In genomic region chr2:190535586-190535985, GRCh38 we compare ENCODE assay signal across 7 cellular contexts. TPM values are rescaled to one million over a fixed set of nuclear protein-coding genes. Genes with fewer than 3 reads are reported as not detected.
DNase-seq lines count a peak whose midpoint lies in the region; ATAC-seq and TF ChIP-seq lines count a peak whose summit lies in the region.

No MANE protein-coding gene starts in this region.

- H3K9me3 Mint-ChIP-seq in stimulated activated effector memory CD8-positive, alpha-beta T cell treated with anti-CD3 and anti-CD28 coated beads, Interleukin-12 subunit alpha, Interleukin-12 subunit beta, amount 100 ng/mL, for 72 hours: peaks cover 22% of the 10 kb centered on the region

- H3K36me3 ChIP-seq in SJCRH30: no peaks in the 10 kb centered on the region

- peaks cover 9% of the 10 kb centered on the region for H3K36me3 Mint-ChIP-seq in stimulated activated effector memory CD8-positive, alpha-beta T cell treated with anti-CD3 and anti-CD28 coated beads, Interleukin-12 subunit alpha, Interleukin-12 subunit beta, amount 100 ng/mL, for 72 hours

- peaks cover 22% of the 10 kb centered on the region for H3K9me3 ChIP-seq in SJCRH30 (replicated peaks)

- H3K4me1 Mint-ChIP-seq in stimulated activated effector memory CD8-positive, alpha-beta T cell treated with anti-CD3 and anti-CD28 coated beads, Interleukin-12 subunit alpha, Interleukin-12 subunit beta, amount 100 ng/mL, for 72 hours: peaks cover 32% of the 10 kb centered on the region

- H3K27ac Mint-ChIP-seq in stimulated activated effector memory CD8-positive, alpha-beta T cell treated with anti-CD3 and anti-CD28 coated beads, Interleukin-12 subunit alpha, Interleukin-12 subunit beta, amount 100 ng/mL, for 72 hours: peak overlapping the region; percentile 98

- no peak for TF ChIP-seq CTCF in HL-60 (IDR thresholded peaks at IDR 0.05; ENCODE audit: insufficient read depth, low read length)
- no peak for TF ChIP-seq CTCF in fibroblast of the aortic adventitia (IDR thresholded peaks at IDR 0.05; ENCODE audit: insufficient read depth, low read length)

- ATAC-seq in stimulated activated effector memory CD8-positive, alpha-beta T cell treated with anti-CD3 and anti-CD28 coated beads, Interleukin-12 subunit alpha, Interleukin-12 subunit beta, amount 100 ng/mL, for 72 hours: no peak
- ATAC-seq in GM18907 (IDR thresholded peaks at IDR 0.05; ENCODE audit: unreplicated experiment): no peak
- no peak for ATAC-seq in left colon

- peaks cover 24% of the 10 kb centered on the region for H3K4me1 ChIP-seq in SJCRH30

- H3K4me3 ChIP-seq in HL-60 (replicated peaks; ENCODE audit: insufficient read depth, low read length): no peak overlapping the region
- H3K4me3 ChIP-seq in SJCRH30: peak overlapping the region; percentile 81
- peak overlapping the region; percentile 3 for H3K4me3 ChIP-seq in fibroblast of the aortic adventitia (ENCODE audit: low read depth, low read length)

- H3K27ac ChIP-seq in HL-60 (replicated peaks) (peak overlapping the region; percentile 86), SJCRH30 (no peak overlapping the region)

- peak overlapping the region; percentile 88 for H3K4me3 Mint-ChIP-seq in stimulated activated effector memory CD8-positive, alpha-beta T cell treated with anti-CD3 and anti-CD28 coated beads, Interleukin-12 subunit alpha, Interleukin-12 subunit beta, amount 100 ng/mL, for 72 hours

- H3K27me3 ChIP-seq in HL-60 (ENCODE audit: insufficient read depth, poor library complexity, severe bottlenecking) (no peaks in the 10 kb centered on the region), SJCRH30 (no peaks in the 10 kb centered on the region)

- DNase-seq in HL-60 (ENCODE audit: low read depth in 1 of 2, low spot score in 1 of 2) (no peak), SJCRH30 (peak in 1 of 2 experiments; percentile 35), fibroblast of the aortic adventitia (ENCODE audit: low read depth) (no peak), foreskin melanocyte (no peak), left colon (no peak)
- DNase-seq in stimulated activated effector memory CD8-positive, alpha-beta T cell treated with anti-CD3 and anti-CD28 coated beads, Interleukin-12 subunit alpha, Interleukin-12 subunit beta, amount 100 ng/mL, for 72 hours (ENCODE audit: low spot score in 2 of 2): no peak

- intact Hi-C loops in left colon (cut with DNase I, micrococcal nuclease): no loop called here

RNA-seq across cellular contexts. Expression of gene NEMP2, which starts 1.1 kb away (rescaled TPM):
- 19.3 and 20.9 TPM in 2 replicates for total RNA-seq in SJCRH30 (2014; rRNA removed; shearing (Covaris generic))
- 8.1 and 11.7 TPM in 2 replicates for total RNA-seq in fibroblast of the aortic adventitia (ENCODE audit: low replicate concordance)
- 1 to 10 TPM; 2.6 to 3.1 TPM for total RNA-seq in left colon
